ENCODE assay signal across 13 cellular contexts in genomic region chr20:4006640-4007039, GRCh38. TPM values are rescaled to one million over a fixed set of nuclear protein-coding genes. Genes with fewer than 3 reads are reported as not detected.
DNase-seq lines count a peak whose midpoint lies in the region; ATAC-seq and TF ChIP-seq lines count a peak whose summit lies in the region.
"Had no signal": no experiment of that assay in that cellular context is flagged by ENCODE, and none has a peak within 500 bp of the region (broad histone marks: within the 10 kb centered on the region; RNA-seq: fewer than 3 reads in every experiment).

No MANE protein-coding gene starts in this region.

- no peak overlapping the region for H2BK5ac ChIP-seq in IMR-90 (ENCODE audit: low read depth, low read length, poor library complexity, severe bottlenecking)

- H2AFZ ChIP-seq in IMR-90 (replicated peaks; ENCODE audit: low read length, poor library complexity), result no peak overlapping the region

- WGBS in IMR-90 (ENCODE audit: extremely low coverage in 2 of 2, insufficient read length in 1 of 2), 2 experiments, result 14% methylated on average over 1 of the region's 1 CpG; no CpG with 5 or more reads in 1 of the 2 experiments

- TF ChIP-seq POLR2A in IMR-90 (IDR thresholded peaks at IDR 0.05; ENCODE audit: low read depth, low read length), result no peak

- intact Hi-C loops in IMR-90 (cut with micrococcal nuclease), result no loop called here

- H3K36me3 ChIP-seq in IMR-90 (ENCODE audit: control insufficient read depth, insufficient read depth, low read length), result peaks cover 7% of the 10 kb centered on the region

- peaks cover 11% of the 10 kb centered on the region for H3K4me1 ChIP-seq in IMR-90 (ENCODE audit: control insufficient read depth, insufficient read depth, low read length)

- 0 out of 2 replicates have a peak overlapping the region, but pooled peaks have one; percentile 10 for H3K14ac ChIP-seq in IMR-90 (replicated peaks; ENCODE audit: low read depth, low read length)

- no peak overlapping the region for H3K9ac ChIP-seq in IMR-90 (ENCODE audit: low read depth, low read length)

- H3K18ac ChIP-seq in IMR-90 (ENCODE audit: low read depth, low read length), result no peak overlapping the region

- no peak overlapping the region for H2BK20ac ChIP-seq in IMR-90 (ENCODE audit: low read depth, low read length)

- H2AK5ac ChIP-seq in IMR-90 (ENCODE audit: low read depth, low read length), result peak overlapping the region; percentile 56; the same call in 1 of the 2 replicates

- no peak overlapping the region for H3K56ac ChIP-seq in IMR-90 (ENCODE audit: extremely low read depth, insufficient read depth, low read length)

- H3K27ac ChIP-seq in IMR-90 (ENCODE audit: insufficient read depth, low read length), result no peak overlapping the region

- peaks cover 7% of the 10 kb centered on the region for H3K9me1 ChIP-seq in IMR-90 (ENCODE audit: insufficient read depth, low read length)

- peak overlapping the region; percentile 6; the same call in 1 of the 2 replicates for H3K4me2 ChIP-seq in IMR-90 (ENCODE audit: low read depth, low read length)

- POLR2A ChIA-PET in IMR-90 (lab: Charles Lee; ENCODE audit: unreplicated experiment), result interaction anchor here (0.7 kb wide), 1 partner anchor 64 kb away, joined by 3 read pairs; no protein-coding TSS in a partner anchor

- H3K23ac ChIP-seq in IMR-90 (ENCODE audit: low read depth, low read length), result no peak overlapping the region

- no peak overlapping the region for H4K8ac ChIP-seq in IMR-90 (ENCODE audit: low read depth in 2 of 2, low read length in 2 of 2)

- H3K79me1 ChIP-seq in IMR-90 (ENCODE audit: low read depth in 1 of 2, low read length in 2 of 2), result peaks cover 13 to 73% of the 10 kb centered on the region in 2 experiments

- no peak overlapping the region for H2BK120ac ChIP-seq in IMR-90 (ENCODE audit: low read depth, low read length)

- in situ Hi-C loops in IMR-90 (cut with MboI; ENCODE audit: low sequenced_read_pairs) (no loop called here), astrocyte of the spinal cord (cut with HindIII; ENCODE audit: low sequenced_read_pairs) (no loop called here)

- H3K27me3 ChIP-seq in IMR-90 (ENCODE audit: control insufficient read depth, insufficient read depth, low read length), result no peaks in the 10 kb centered on the region

- no TSS peak for BruUV-seq in IMR-90 (replicated peaks; lab: Mats Ljungman, UMichigan)

- ATAC-seq in IMR-90 (ENCODE audit: low read depth) (peak; percentile 56; the same call in 1 of the 2 replicates), GM18873 (IDR thresholded peaks at IDR 0.05; ENCODE audit: low FRiP score, unreplicated experiment) (no peak)

- peak overlapping the region; percentile 33 for H2AK9ac ChIP-seq in IMR-90 (replicated peaks; ENCODE audit: low read depth, low read length, poor library complexity)

- peaks cover 76% of the 10 kb centered on the region for H4K20me1 ChIP-seq in IMR-90 (ENCODE audit: insufficient read depth, low read length)

- H3K4ac ChIP-seq in IMR-90 (ENCODE audit: low read depth, low read length), result no peak overlapping the region

- H2BK15ac ChIP-seq in IMR-90 (ENCODE audit: low read depth, low read length), result no peak overlapping the region

- TF ChIP-seq CTCF in IMR-90 (conservative IDR thresholded peaks at IDR 0.05; ENCODE audit: low read depth, low read length) (no peak), astrocyte of the spinal cord (IDR thresholded peaks at IDR 0.05; ENCODE audit: low read depth, low read length) (no peak)

- dilution Hi-C loops in IMR-90 (cut with HindIII; ENCODE audit: low sequenced_read_pairs, unreplicated experiment), result no loop called here

- TF ChIP-seq RAD21 in IMR-90 (IDR thresholded peaks at IDR 0.05; ENCODE audit: low read length), result no peak

- CTCF ChIA-PET in IMR-90 (lab: Yijun Ruan, JAX), result no interaction called here

- no peak for DNase-seq in IMR-90
- peak; percentile 43 for DNase-seq in astrocyte of the spinal cord (ENCODE audit: low read depth, low spot score)
- peak; percentile 74 for DNase-seq in inferior parietal cortex (ENCODE audit: extremely low spot score)
- DNase-seq in superior temporal gyrus (ENCODE audit: extremely low spot score), result peak; percentile 75
- DNase-seq in OCI-M2 (lab: John Stamatoyannopoulos, UW; ENCODE audit: unreplicated experiment), result no peak
- no peak for DNase-seq in NCI-H1417 (lab: John Stamatoyannopoulos, UW)
- no peak for DNase-seq in activated T-cell treated with anti-CD3 and anti-CD28 coated beads for 4 hours
- DNase-seq: effector CD8-positive, alpha-beta T cell; immature natural killer cell; NCI-H345; T-helper 1 cell had no signal

- H4K5ac ChIP-seq in IMR-90 (ENCODE audit: low read depth, low read length), result no peak overlapping the region

- H3K4me3 ChIP-seq in IMR-90 (ENCODE audit: insufficient read depth, low read depth, low read length) (no peak overlapping the region), astrocyte of the spinal cord (ENCODE audit: low read depth, low read length) (no peak overlapping the region)
- H3K4me3 ChIP-seq: skin epidermis had no signal

- H3K9me3 ChIP-seq in IMR-90 (ENCODE audit: control insufficient read depth, insufficient read depth, low read length), result no peaks in the 10 kb centered on the region

- no peak overlapping the region for H4K91ac ChIP-seq in IMR-90 (ENCODE audit: insufficient read depth, low read depth, low read length)

TF ChIP-seq in IMR-90, 13 proteins besides CTCF, POLR2A, EP300 and RAD21:
- TF ChIP-seq NFE2L2 (IDR thresholded peaks at IDR 0.05; ENCODE audit: low read depth, low read length) (no peak), CHD1 (IDR thresholded peaks at IDR 0.05; ENCODE audit: low read depth, low read length) (no peak), MXI1 (IDR thresholded peaks at IDR 0.05; ENCODE audit: borderline replicate concordance, low read depth, low read length) (no peak), SMC3 (IDR thresholded peaks at IDR 0.05; ENCODE audit: low read depth, low read length) (no peak), BHLHE40 (IDR thresholded peaks at IDR 0.05; ENCODE audit: low read depth, low read length) (no peak), FOS (IDR thresholded peaks at IDR 0.05; ENCODE audit: low read depth, low read length) (no peak), MAZ (IDR thresholded peaks at IDR 0.05; ENCODE audit: borderline replicate concordance, low read depth, low read length) (no peak)

RNA-seq across cellular contexts. Expression of gene RNF24, which starts 8.7 kb away (rescaled TPM):
- 11.3 and 12.5 TPM in 2 replicates for total RNA-seq in IMR-90 (2012; rRNA removed)
- 9.1 and 11.3 TPM in 2 replicates for polyA plus RNA-seq in IMR-90 (2012; rRNA removed)
- polyA plus RNA-seq in IMR-90 (2012; cell fraction: cytosol; rRNA removed), result 6.6 and 7.3 TPM in 2 replicates
- polyA plus RNA-seq in IMR-90 (2012; cell fraction: nucleus; rRNA removed; ENCODE audit: low replicate concordance), result 6.4 and 11.0 TPM in 2 replicates

Comparison
In these comparisons a context has a peak if more than half of its experiments do, and no peak if none do; other contexts are left out.
1. DNase-seq: peak in astrocyte of the spinal cord (single experiment), inferior parietal cortex (single experiment) and superior temporal gyrus (single experiment); none in IMR-90 (single experiment), OCI-M2 (single experiment), NCI-H1417 (0 of 3) and activated T-cell treated with anti-CD3 and anti-CD28 coated beads for 4 hours (single experiment).